8 cellular contexts compared by ENCODE assay signal in the genomic region with DNA sequence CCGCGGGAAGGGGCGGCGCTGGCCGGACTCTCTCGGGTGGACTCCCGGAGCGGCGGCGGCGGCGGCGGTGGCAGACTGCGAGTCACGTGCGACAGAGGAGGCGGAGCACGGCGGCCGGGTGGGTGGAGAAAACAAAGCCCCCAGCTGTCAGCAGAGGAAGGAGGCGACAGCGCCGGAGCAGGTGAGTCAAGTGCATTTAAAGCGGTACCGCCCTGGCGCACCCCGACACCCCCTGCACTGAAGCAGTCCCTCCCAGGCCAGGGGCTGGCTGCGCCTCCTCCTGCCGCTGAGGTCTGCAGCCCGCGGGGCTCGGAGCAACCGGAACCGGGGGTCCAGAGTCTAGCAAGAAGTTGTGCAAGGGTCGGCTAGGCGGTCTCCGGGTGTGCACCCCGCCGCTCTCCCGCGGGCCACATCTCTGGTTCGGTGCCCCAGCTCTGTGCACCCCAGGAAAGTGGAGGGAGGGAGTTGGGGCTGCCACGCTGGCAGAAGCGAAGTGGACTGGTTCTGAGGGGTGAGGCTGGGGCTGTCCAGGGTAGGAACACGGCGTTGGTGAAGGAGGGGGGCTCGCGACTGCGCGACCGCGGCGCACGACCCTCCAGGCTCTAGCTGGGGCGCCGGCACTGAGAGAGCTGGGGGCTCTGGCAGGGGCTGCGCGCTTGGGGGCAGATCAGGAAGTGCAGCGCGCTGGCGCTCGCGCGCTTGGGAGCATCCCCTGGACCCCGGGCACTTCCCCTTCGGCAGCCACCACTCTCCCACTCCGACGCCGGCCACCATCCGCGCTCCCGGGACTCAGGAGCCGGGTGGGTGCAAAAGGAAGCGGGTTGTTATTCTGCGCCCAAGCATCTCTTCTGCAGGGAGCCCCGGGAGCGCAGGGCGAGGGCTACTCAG.
A peak's percentile ranks its signal among the peaks of the same experiment; 100 is the strongest.
DNase-seq lines count a peak whose midpoint lies in the region; ATAC-seq and TF ChIP-seq lines count a peak whose summit lies in the region.

No MANE protein-coding gene starts in this region.

- H3K4me3 ChIP-seq in AG10803 (ENCODE audit: low read length): peak overlapping the region; percentile 64

- peaks cover 18% of the 10 kb centered on the region for H3K4me1 Mint-ChIP-seq in endothelial cell (ENCODE audit: unreplicated experiment)

- ATAC-seq in GM19351 (IDR thresholded peaks at IDR 0.05; ENCODE audit: unreplicated experiment) (peak; percentile 67), HG03457 (IDR thresholded peaks at IDR 0.05; ENCODE audit: unreplicated experiment) (peak; percentile 68)

- DNase-seq in AG10803 (ENCODE audit: low read depth) (no peak), NCI-H82 treated with DMSO at 0.1 percent for 48 hours (lab: John Stamatoyannopoulos, UW; ENCODE audit: unreplicated experiment) (peak; percentile 27), endothelial cell (ENCODE audit: low spot score) (peak; percentile 71), mucosa of gallbladder (ENCODE audit: low spot score) (peak; percentile 88)
- DNase-seq in activated CD8-positive, alpha-beta memory T cell treated with anti-CD3 and anti-CD28 coated beads, Interleukin-2, amount 50 U/mL, for 24 hours (ENCODE audit: extremely low read depth): peak; percentile 65
- peak; percentile 73 for DNase-seq in stimulated activated CD8-positive, alpha-beta memory T cell treated with anti-CD3 and anti-CD28 coated beads, Interleukin-4, amount 100 ng/mL, for 24 hours (ENCODE audit: low read depth)

- H3K9me3 Mint-ChIP-seq in endothelial cell (ENCODE audit: unreplicated experiment): no peaks in the 10 kb centered on the region

- TF ChIP-seq CTCF in AG10803 (conservative IDR thresholded peaks at IDR 0.05; ENCODE audit: low read length) (no peak), endothelial cell (IDR thresholded peaks at IDR 0.05; ENCODE audit: unreplicated experiment) (no peak)

- H3K27me3 Mint-ChIP-seq in endothelial cell (ENCODE audit: unreplicated experiment): peaks cover 20% of the 10 kb centered on the region

- no peaks in the 10 kb centered on the region for H3K36me3 Mint-ChIP-seq in endothelial cell (ENCODE audit: low read depth, unreplicated experiment)

- H3K4me3 Mint-ChIP-seq in endothelial cell (ENCODE audit: unreplicated experiment): peak overlapping the region; percentile 90

- no peak overlapping the region for H3K27ac Mint-ChIP-seq in endothelial cell (ENCODE audit: unreplicated experiment)
